In genomic region chrX:37776987-37777325, GRCh38 we compare ENCODE assay signal across 10 cellular contexts. TPM values are rescaled to one million over a fixed set of nuclear protein-coding genes. Genes with fewer than 3 reads are reported as not detected.
DNase-seq lines count a peak whose midpoint lies in the region; ATAC-seq and TF ChIP-seq lines count a peak whose summit lies in the region.
"Had no signal": no experiment of that assay in that cellular context is flagged by ENCODE, and none has a peak within 500 bp of the region (broad histone marks: within the 10 kb centered on the region; RNA-seq: fewer than 3 reads in every experiment).

No MANE protein-coding gene starts in this region.

- peak; percentile 32 for ATAC-seq in HG02642 (IDR thresholded peaks at IDR 0.05; ENCODE audit: poor library complexity, unreplicated experiment)
- peak; percentile 59 for ATAC-seq in stimulated activated naive CD8-positive, alpha-beta T cell treated with anti-CD3 and anti-CD28 coated beads, Interleukin-15, amount 100 ng/mL, for 72 hours
- no peak for ATAC-seq in left colon

- H3K27me3 Mint-ChIP-seq in activated naive CD4-positive, alpha-beta T cell treated with anti-CD3 and anti-CD28 coated beads, Interleukin-2, amount 50 U/mL, for 24 hours, result no peaks in the 10 kb centered on the region
- H3K27me3 Mint-ChIP-seq in activated naive CD4-positive, alpha-beta T cell treated with anti-CD3 and anti-CD28 coated beads for 36 hours (ENCODE audit: low read depth), result no peaks in the 10 kb centered on the region
- H3K27me3 Mint-ChIP-seq in stimulated activated naive CD8-positive, alpha-beta T cell treated with anti-CD3 and anti-CD28 coated beads, Interleukin-15, amount 100 ng/mL, for 72 hours, result no peaks in the 10 kb centered on the region

- no peaks in the 10 kb centered on the region for H3K9me3 ChIP-seq in OCI-LY7 (ENCODE audit: low read length)

- H3K4me3 ChIP-seq in OCI-LY7 (ENCODE audit: low read depth, low read length, poor library complexity, severe bottlenecking), result peak overlapping the region; percentile 32

- CTCF ChIA-PET in activated naive CD4-positive, alpha-beta T cell treated with anti-CD3 and anti-CD28 coated beads for 36 hours (lab: Charles Lee), result no interaction called here
- CTCF ChIA-PET in OCI-LY7 (lab: Charles Lee; ENCODE audit: unreplicated experiment), result interaction anchor here (1.2 to 1.4 kb wide), 3 partner anchors 9 to 40 kb away, joined by 4 to 7 read pairs (median 5); no protein-coding TSS in a partner anchor

- no peaks in the 10 kb centered on the region for H3K9me2 ChIP-seq in OCI-LY7 (ENCODE audit: insufficient read depth, low read length)

- BruUV-seq in OCI-LY7 (replicated peaks; lab: Mats Ljungman, UMichigan), result no TSS peak

- intact Hi-C loops in activated naive CD4-positive, alpha-beta T cell treated with anti-CD3 and anti-CD28 coated beads for 36 hours (cut with micrococcal nuclease), result loop anchor here (1.0 to 5.0 kb wide), 3 partner anchors 22 to 45 kb away; no protein-coding TSS in a partner anchor
- intact Hi-C loops in OCI-LY7 (cut with micrococcal nuclease; ENCODE audit: unreplicated experiment), result no loop called here
- intact Hi-C loops in head of caudate nucleus (cut with DNase I), result no loop called here
- intact Hi-C loops in left colon (cut with DNase I, micrococcal nuclease), result no loop called here

- peak overlapping the region; percentile 75 for H3K27ac ChIP-seq in OCI-LY7 (ENCODE audit: low read depth, low read length, poor library complexity, severe bottlenecking)
- H3K27ac ChIP-seq: epithelial cell of prostate had no signal

- H3K4me1 ChIP-seq in OCI-LY7 (ENCODE audit: insufficient read depth, low read length, poor library complexity, severe bottlenecking), result peaks cover 48% of the 10 kb centered on the region

- peak overlapping the region; percentile 68 for H3K27ac Mint-ChIP-seq in activated naive CD4-positive, alpha-beta T cell treated with anti-CD3 and anti-CD28 coated beads, Interleukin-2, amount 50 U/mL, for 24 hours
- H3K27ac Mint-ChIP-seq in activated naive CD4-positive, alpha-beta T cell treated with anti-CD3 and anti-CD28 coated beads for 36 hours, result no peak overlapping the region
- peak overlapping the region in 1 of 2 donors; percentile 4 for H3K27ac Mint-ChIP-seq in stimulated activated naive CD8-positive, alpha-beta T cell treated with anti-CD3 and anti-CD28 coated beads, Interleukin-15, amount 100 ng/mL, for 72 hours

- TF ChIP-seq CTCF in OCI-LY7 (conservative IDR thresholded peaks at IDR 0.05; ENCODE audit: low read length), result no peak

- POLR2A ChIA-PET in OCI-LY7 (lab: Charles Lee), result interaction anchor here (0.8 to 6.9 kb wide), 11 partner anchors 8 to 47 kb away, joined by 3 to 51 read pairs (median 5); no protein-coding TSS in a partner anchor

- H3K36me3 ChIP-seq in OCI-LY7 (ENCODE audit: insufficient read depth, low read length), result 0 out of 2 replicates have a peak, but pooled peaks cover under 1% of the 10 kb centered on the region

- H3K4me2 ChIP-seq in OCI-LY7 (ENCODE audit: low read length), result peak overlapping the region; percentile 55

- H3K36me3 Mint-ChIP-seq in activated naive CD4-positive, alpha-beta T cell treated with anti-CD3 and anti-CD28 coated beads, Interleukin-2, amount 50 U/mL, for 24 hours, result no peaks in the 10 kb centered on the region
- no peaks in the 10 kb centered on the region for H3K36me3 Mint-ChIP-seq in activated naive CD4-positive, alpha-beta T cell treated with anti-CD3 and anti-CD28 coated beads for 36 hours (ENCODE audit: low read depth)

- H3K9me3 Mint-ChIP-seq in activated naive CD4-positive, alpha-beta T cell treated with anti-CD3 and anti-CD28 coated beads, Interleukin-2, amount 50 U/mL, for 24 hours, result no peaks in the 10 kb centered on the region
- no peaks in the 10 kb centered on the region for H3K9me3 Mint-ChIP-seq in activated naive CD4-positive, alpha-beta T cell treated with anti-CD3 and anti-CD28 coated beads for 36 hours
- H3K9me3 Mint-ChIP-seq in stimulated activated naive CD8-positive, alpha-beta T cell treated with anti-CD3 and anti-CD28 coated beads, Interleukin-15, amount 100 ng/mL, for 72 hours, result no peaks in the 10 kb centered on the region

- peaks cover 24% of the 10 kb centered on the region for H3K4me1 Mint-ChIP-seq in activated naive CD4-positive, alpha-beta T cell treated with anti-CD3 and anti-CD28 coated beads, Interleukin-2, amount 50 U/mL, for 24 hours
- H3K4me1 Mint-ChIP-seq in activated naive CD4-positive, alpha-beta T cell treated with anti-CD3 and anti-CD28 coated beads for 36 hours (ENCODE audit: low read depth), result peaks cover 20% of the 10 kb centered on the region
- H3K4me1 Mint-ChIP-seq in stimulated activated naive CD8-positive, alpha-beta T cell treated with anti-CD3 and anti-CD28 coated beads, Interleukin-15, amount 100 ng/mL, for 72 hours, result peaks cover 22% of the 10 kb centered on the region

- no peaks in the 10 kb centered on the region for H4K20me1 ChIP-seq in OCI-LY7 (ENCODE audit: insufficient read depth, low read length)

- no peak overlapping the region for H3K4me3 Mint-ChIP-seq in activated naive CD4-positive, alpha-beta T cell treated with anti-CD3 and anti-CD28 coated beads, Interleukin-2, amount 50 U/mL, for 24 hours
- H3K4me3 Mint-ChIP-seq in activated naive CD4-positive, alpha-beta T cell treated with anti-CD3 and anti-CD28 coated beads for 36 hours, result no peak overlapping the region
- peak overlapping the region in 1 of 2 donors; percentile 31 for H3K4me3 Mint-ChIP-seq in stimulated activated naive CD8-positive, alpha-beta T cell treated with anti-CD3 and anti-CD28 coated beads, Interleukin-15, amount 100 ng/mL, for 72 hours

- H2AFZ ChIP-seq in OCI-LY7 (ENCODE audit: low read length), result peak overlapping the region; percentile 55; the same call in 1 of the 2 replicates

- peaks cover 22% of the 10 kb centered on the region for H3K79me2 ChIP-seq in OCI-LY7 (ENCODE audit: insufficient read depth, low read depth, low read length)

- no peak for DNase-seq in activated naive CD4-positive, alpha-beta T cell treated with anti-CD3 and anti-CD28 coated beads for 36 hours
- DNase-seq in OCI-LY7 (ENCODE audit: low spot score) (no peak), head of caudate nucleus (no peak), left colon (no peak), RKO (ENCODE audit: low spot score) (no peak)
- DNase-seq in stimulated activated naive CD8-positive, alpha-beta T cell treated with anti-CD3 and anti-CD28 coated beads, Interleukin-15, amount 100 ng/mL, for 72 hours, result no peak
- DNase-seq: NCI-H510A treated with DMSO at 0.1 percent for 48 hours had no signal

RNA-seq across cellular contexts. Expression of gene CYBB, which starts 2.9 kb away (rescaled TPM):
- total RNA-seq in activated naive CD4-positive, alpha-beta T cell treated with anti-CD3 and anti-CD28 coated beads for 36 hours, result under 1 TPM in 1 of 2 experiments, not detected in 1; 0.07 TPM
- total RNA-seq in OCI-LY7 (2014; rRNA removed; shearing (Covaris generic)), result 23.8 and 25.4 TPM in 2 replicates
- total RNA-seq in OCI-LY7 (2022) (29.8 and 38.3 TPM in 2 replicates), left colon (10 to 100 TPM in 1 of 2 donors, 1 to 10 TPM in 1; 8.8 to 23.5 TPM)

Comparison
In these comparisons a context has a peak if more than half of its experiments do, and no peak if none do; other contexts are left out.
1. RNA of gene CYBB, which starts 2.9 kb away (total RNA-seq): 23.8 to 38.3 TPM in OCI-LY7 and 8.8 to 23.5 TPM in left colon; 0.07 TPM in activated naive CD4-positive, alpha-beta T cell treated with anti-CD3 and anti-CD28 coated beads for 36 hours; every median in the first group is over 4 times any median in the second.